Comparison of ENCODE assay signal across 23 cellular contexts in the genomic region with DNA sequence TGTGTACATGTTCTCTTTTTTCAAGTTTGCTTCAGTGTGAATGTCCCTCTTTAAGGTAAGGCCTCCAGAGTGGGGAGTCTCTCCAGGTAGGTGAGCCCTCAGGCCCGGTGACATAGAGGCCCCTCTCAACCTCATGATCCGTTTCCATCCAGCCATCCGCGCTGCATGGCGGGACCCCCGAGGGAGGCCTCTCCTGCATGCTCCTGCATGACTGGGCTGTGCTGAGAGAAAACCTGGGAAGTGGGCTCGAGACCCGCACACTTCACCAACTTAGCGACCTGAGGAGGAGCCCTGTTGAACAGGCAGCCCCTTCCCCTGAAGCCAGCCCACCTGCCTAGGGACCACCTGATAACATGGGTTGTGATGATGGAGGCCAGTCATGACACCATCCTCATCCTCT.
"Had no signal": no experiment of that assay in that cellular context is flagged by ENCODE, and none has a peak within 500 bp of the region (broad histone marks: within the 10 kb centered on the region; RNA-seq: fewer than 3 reads in every experiment).

No MANE protein-coding gene starts in this region.

- ATAC-seq: activated CD8-positive, alpha-beta T cell treated with anti-CD3 and anti-CD28 coated beads, Interleukin-2, amount 10 ng/mL, durations not matched to agents 7 days and 5 days; T-helper 17 cell; WTC11 had no signal

- DNase-seq: activated CD4-positive, alpha-beta T cell treated with anti-CD3 and anti-CD28 coated beads for 48 hours; activated CD4-positive, alpha-beta T cell treated with anti-CD3 and anti-CD28 coated beads, Interleukin-2, amount 50 U/mL, for 4 hours; activated CD4-positive, CD25-positive, alpha-beta regulatory T cell treated with anti-CD3 and anti-CD28 coated beads, Interleukin-2, amount 50 U/mL, for 72 hours; activated CD8-positive, alpha-beta memory T cell treated with anti-CD3 and anti-CD28 coated beads, Interleukin-2, amount 50 U/mL, for 48 hours; activated CD8-positive, alpha-beta T cell treated with anti-CD3 and anti-CD28 coated beads, Interleukin-2, amount 10 ng/mL, durations not matched to agents 7 days and 5 days; activated naive CD4-positive, alpha-beta T cell treated with anti-CD3 and anti-CD28 coated beads, Interleukin-2, amount 50 U/mL, for 16 hours; activated naive CD8-positive, alpha-beta T cell treated with anti-CD3 and anti-CD28 coated beads, Interleukin-2, amount 10 ng/mL, durations not matched to agents 7 days and 5 days; activated T-cell treated with anti-CD3 and anti-CD28 coated beads, Interleukin-2, amount 50 U/mL, for 1 hour; adrenal gland; Kasumi-1; KBM-7; NCI-H1092; NCI-H1417; NCI-H1930; NCI-H2171 treated with DMSO at 0.1 percent for 48 hours; NCI-H226; NCI-H526 treated with DMSO at 0.1 percent for 48 hours; NCI-H82; Peyer's patch; SHP77 treated with DMSO at 0.1 percent for 48 hours; T-helper 17 cell; T-helper 9 cell had no signal

- H3K4me1 ChIP-seq: adrenal gland had no signal

- H3K36me3 ChIP-seq: adrenal gland, Peyer's patch had no signal

- H3K27ac ChIP-seq: Peyer's patch had no signal

- H3K9me3 ChIP-seq: adrenal gland, Peyer's patch had no signal

- H3K4me3 ChIP-seq: adrenal gland, Peyer's patch had no signal

- H3K27me3 ChIP-seq: adrenal gland, Peyer's patch had no signal
